9 cellular contexts compared by ENCODE assay signal in genomic region chr9:94870793-94871558, GRCh38.
A peak's percentile ranks its signal among the peaks of the same experiment; 100 is the strongest.
DNase-seq lines count a peak whose midpoint lies in the region; ATAC-seq and TF ChIP-seq lines count a peak whose summit lies in the region.
"Had no signal": no experiment of that assay in that cellular context is flagged by ENCODE, and none has a peak within 500 bp of the region (broad histone marks: within the 10 kb centered on the region; RNA-seq: fewer than 3 reads in every experiment).

No MANE protein-coding gene starts in this region.

- no peak overlapping the region for H3K4me3 ChIP-seq in right atrium auricular region
- no peak overlapping the region for H3K4me3 ChIP-seq in neuronal stem cell (ENCODE audit: low read length in 2 of 2)

- no peak overlapping the region for H2BK5ac ChIP-seq in neuronal stem cell (ENCODE audit: low read length)

- peak overlapping the region; percentile 79 to 86 for H3K27ac ChIP-seq in right atrium auricular region
- H3K27ac ChIP-seq in neuronal stem cell (replicated peaks; ENCODE audit: low read length): no peak overlapping the region

- no peak overlapping the region for H3K23ac ChIP-seq in neuronal stem cell (ENCODE audit: low read depth, low read length, poor library complexity)

- H3K79me1 ChIP-seq in neuronal stem cell (ENCODE audit: low read depth, low read length): no peaks in the 10 kb centered on the region

- H3K36me3 ChIP-seq in right atrium auricular region (no peaks in the 10 kb centered on the region), neuronal stem cell (replicated peaks in 1 of 2; ENCODE audit: control insufficient read depth in 2 of 2, insufficient read depth in 2 of 2, low read length in 2 of 2) (no peaks in the 10 kb centered on the region)

- H4K8ac ChIP-seq in neuronal stem cell (ENCODE audit: low read depth, low read length): no peak overlapping the region

- ATAC-seq in activated T-cell treated with anti-CD3 and anti-CD28 coated beads, Interleukin-2, amount 50 U/mL, for 4 hours: peak; percentile 57 to 71
- ATAC-seq in GM18502 (IDR thresholded peaks at IDR 0.05; ENCODE audit: poor library complexity, unreplicated experiment) (no peak), GM18867 (IDR thresholded peaks at IDR 0.05; ENCODE audit: unreplicated experiment) (no peak)

- peaks cover 5% of the 10 kb centered on the region for H3K9me3 Mint-ChIP-seq in activated T-cell treated with anti-CD3 and anti-CD28 coated beads, Interleukin-2, amount 50 U/mL, for 24 hours
- H3K9me3 Mint-ChIP-seq in activated T-cell treated with anti-CD3 and anti-CD28 coated beads, Interleukin-2, amount 50 U/mL, for 4 hours: peaks cover 2% of the 10 kb centered on the region
- peaks cover 11% of the 10 kb centered on the region for H3K9me3 Mint-ChIP-seq in type B pancreatic cell

- H3K27me3 Mint-ChIP-seq in activated T-cell treated with anti-CD3 and anti-CD28 coated beads, Interleukin-2, amount 50 U/mL, for 24 hours: no peaks in the 10 kb centered on the region
- no peaks in the 10 kb centered on the region for H3K27me3 Mint-ChIP-seq in activated T-cell treated with anti-CD3 and anti-CD28 coated beads, Interleukin-2, amount 50 U/mL, for 4 hours (ENCODE audit: low read depth)
- no peaks in the 10 kb centered on the region for H3K27me3 Mint-ChIP-seq in type B pancreatic cell

- H3K14ac ChIP-seq in neuronal stem cell (ENCODE audit: low read length): no peak overlapping the region

- H3K27me3 ChIP-seq in right atrium auricular region (no peaks in the 10 kb centered on the region), neuronal stem cell (ENCODE audit: control insufficient read depth in 3 of 3, insufficient read depth in 3 of 3, low read depth in 1 of 3, low read length in 3 of 3) (no peaks in the 10 kb centered on the region)

- H2BK15ac ChIP-seq in neuronal stem cell (ENCODE audit: low read length): no peak overlapping the region

- no peak overlapping the region for H2AK5ac ChIP-seq in neuronal stem cell (ENCODE audit: low read depth, low read length)

- H3K4me1 ChIP-seq in right atrium auricular region: peaks cover 0 to 79% of the 10 kb centered on the region in 2 donors
- H3K4me1 ChIP-seq in neuronal stem cell (ENCODE audit: control insufficient read depth in 2 of 2, insufficient read depth in 1 of 2, low read depth in 1 of 2, low read length in 2 of 2): peaks cover 12 to 16% of the 10 kb centered on the region in 2 donors

- H3K9me3 ChIP-seq in right atrium auricular region (no peaks in the 10 kb centered on the region), neuronal stem cell (replicated peaks in 1 of 2; ENCODE audit: control insufficient read depth in 2 of 2, insufficient read depth in 1 of 2, low read depth in 1 of 2, low read length in 2 of 2) (no peaks in the 10 kb centered on the region)

- no peak overlapping the region for H3K4me2 ChIP-seq in neuronal stem cell (ENCODE audit: insufficient read depth, low read length, poor library complexity, severe bottlenecking)

- peaks cover 53% of the 10 kb centered on the region for H3K4me1 Mint-ChIP-seq in activated T-cell treated with anti-CD3 and anti-CD28 coated beads, Interleukin-2, amount 50 U/mL, for 24 hours (ENCODE audit: low read depth)
- H3K4me1 Mint-ChIP-seq in activated T-cell treated with anti-CD3 and anti-CD28 coated beads, Interleukin-2, amount 50 U/mL, for 4 hours (ENCODE audit: low read depth): peaks cover 41% of the 10 kb centered on the region
- H3K4me1 Mint-ChIP-seq in type B pancreatic cell (ENCODE audit: unreplicated experiment): peaks cover 62% of the 10 kb centered on the region

- no peak overlapping the region for H3K18ac ChIP-seq in neuronal stem cell (ENCODE audit: low read length)

- no peak overlapping the region for H3K4me3 Mint-ChIP-seq in activated T-cell treated with anti-CD3 and anti-CD28 coated beads, Interleukin-2, amount 50 U/mL, for 24 hours
- no peak overlapping the region for H3K4me3 Mint-ChIP-seq in activated T-cell treated with anti-CD3 and anti-CD28 coated beads, Interleukin-2, amount 50 U/mL, for 4 hours
- peak overlapping the region; percentile 68 for H3K4me3 Mint-ChIP-seq in type B pancreatic cell

- no peak overlapping the region for H2BK12ac ChIP-seq in neuronal stem cell (ENCODE audit: low read length)

- no CpG with 5 or more reads among the region's 8 CpGs for WGBS in neuronal stem cell (ENCODE audit: extremely low coverage in 2 of 2, insufficient read length in 2 of 2, insufficient replicate concordance in 1 of 2), 2 donors

- no peak overlapping the region for H3K9ac ChIP-seq in neuronal stem cell (ENCODE audit: low read depth, low read length, poor library complexity)

- no peak for TF ChIP-seq CTCF in right atrium auricular region (IDR thresholded peaks at IDR 0.05)
- no peak for TF ChIP-seq CTCF in type B pancreatic cell (conservative IDR thresholded peaks at IDR 0.05)

- no peak overlapping the region for H2AFZ ChIP-seq in neuronal stem cell (ENCODE audit: low read length)

- H4K91ac ChIP-seq in neuronal stem cell (ENCODE audit: low read depth, low read length, poor library complexity): no peak overlapping the region

- H3K4ac ChIP-seq in neuronal stem cell (ENCODE audit: low read length): no peak overlapping the region

- DNase-seq in activated T-cell treated with anti-CD3 and anti-CD28 coated beads, Interleukin-2, amount 50 U/mL, for 24 hours: no peak
- no peak for DNase-seq in activated T-cell treated with anti-CD3 and anti-CD28 coated beads, Interleukin-2, amount 50 U/mL, for 1 hour
- DNase-seq in activated T-cell treated with anti-CD3 and anti-CD28 coated beads, Interleukin-2, amount 50 U/mL, for 4 hours: peak; percentile 11
- DNase-seq in right atrium auricular region (ENCODE audit: low spot score) (no peak), type B pancreatic cell (ENCODE audit: extremely low spot score, unreplicated experiment) (no peak), neuronal stem cell (ENCODE audit: low spot score) (no peak)
- DNase-seq: NCI-H1048 had no signal

- H3K27ac Mint-ChIP-seq in activated T-cell treated with anti-CD3 and anti-CD28 coated beads, Interleukin-2, amount 50 U/mL, for 24 hours: peak overlapping the region; percentile 86
- peak overlapping the region; percentile 98 for H3K27ac Mint-ChIP-seq in type B pancreatic cell

- peaks cover 1% of the 10 kb centered on the region for H3K36me3 Mint-ChIP-seq in activated T-cell treated with anti-CD3 and anti-CD28 coated beads, Interleukin-2, amount 50 U/mL, for 24 hours (ENCODE audit: low read depth)
- H3K36me3 Mint-ChIP-seq in activated T-cell treated with anti-CD3 and anti-CD28 coated beads, Interleukin-2, amount 50 U/mL, for 4 hours (ENCODE audit: insufficient read depth): peaks cover 4% of the 10 kb centered on the region
- peaks cover 10% of the 10 kb centered on the region for H3K36me3 Mint-ChIP-seq in type B pancreatic cell

- H2BK120ac ChIP-seq in neuronal stem cell (ENCODE audit: low read depth, low read length): no peak overlapping the region

Comparison
In these comparisons a context has a peak if more than half of its experiments do, and no peak if none do; other contexts are left out.
1. ATAC-seq: peak in activated T-cell treated with anti-CD3 and anti-CD28 coated beads, Interleukin-2, amount 50 U/mL, for 4 hours (2 of 2); none in GM18502 (single experiment) and GM18867 (single experiment).